1 cellular context compared by ENCODE assay signal in genomic region chr13:23608138-23608537, GRCh38.
TF ChIP-seq lines count a peak whose summit lies in the region.

No MANE protein-coding gene starts in this region.

TF ChIP-seq in endothelial cell of umbilical vein, 7 proteins besides CTCF, POLR2A, EP300 and RAD21:
- TF ChIP-seq JUN (IDR thresholded peaks at IDR 0.05; ENCODE audit: borderline replicate concordance, insufficient read depth, insufficient read length, low read depth) = no peak
- no peak for TF ChIP-seq POLR2AphosphoS5 (IDR thresholded peaks at IDR 0.05; ENCODE audit: insufficient read depth, low read depth, low read length)
- no peak for TF ChIP-seq FOS (IDR thresholded peaks at IDR 0.05; ENCODE audit: borderline replicate concordance, insufficient read depth, low read length)
- TF ChIP-seq GATA2 (IDR thresholded peaks at IDR 0.05; ENCODE audit: insufficient read depth, insufficient read length, low read depth, low read length) = no peak
- no peak for TF ChIP-seq MAX (IDR thresholded peaks at IDR 0.05; ENCODE audit: insufficient read depth, insufficient read length)
- TF ChIP-seq MYC (IDR thresholded peaks at IDR 0.05; ENCODE audit: low read depth, low read length) = no peak
- no peak for TF ChIP-seq EZH2 (IDR thresholded peaks at IDR 0.05; ENCODE audit: borderline replicate concordance, low read depth, low read length, severe bottlenecking)
